ENCODE assay signal across 8 cellular contexts in genomic region chr19:45469132-45469834, GRCh38. TPM values are rescaled to one million over a fixed set of nuclear protein-coding genes. Genes with fewer than 3 reads are reported as not detected.
DNase-seq lines count a peak whose midpoint lies in the region; ATAC-seq and TF ChIP-seq lines count a peak whose summit lies in the region.

No MANE protein-coding gene starts in this region.

- peak overlapping the region; percentile 55 for H3K4me3 ChIP-seq in ectodermal cell (ENCODE audit: insufficient read depth, low read depth, low read length)

- peaks cover 70% of the 10 kb centered on the region for H3K27me3 ChIP-seq in ectodermal cell (ENCODE audit: control insufficient read depth, insufficient read depth, low read length, poor library complexity, severe bottlenecking)

- WGBS in ectodermal cell, 2 experiments, result 0% methylated on average over 60 of the region's 60 CpGs

- peak overlapping the region; percentile 99 for H3K4me3 Mint-ChIP-seq in CD14-positive monocyte
- peak overlapping the region; percentile 86 for H3K4me3 Mint-ChIP-seq in activated CD8-positive, alpha-beta T cell treated with anti-CD3 and anti-CD28 coated beads for 36 hours

- ATAC-seq in GM19452 (IDR thresholded peaks at IDR 0.05; ENCODE audit: unreplicated experiment), result peak; percentile 63
- ATAC-seq in activated CD8-positive, alpha-beta T cell treated with anti-CD3 and anti-CD28 coated beads for 36 hours, result peak; percentile 75

- H3K4me1 ChIP-seq in ectodermal cell (ENCODE audit: control insufficient read depth, insufficient read depth, low read length), result peaks cover 5% of the 10 kb centered on the region

- CTCF ChIA-PET in activated CD8-positive, alpha-beta T cell treated with anti-CD3 and anti-CD28 coated beads for 36 hours (lab: Charles Lee), result interaction anchor here (0.6 to 5.2 kb wide), 14 partner anchors 9 to 300 kb away, joined by 3 to 64 read pairs (median 4); partner anchors contain the start of gene SIX5

- H3K27me3 Mint-ChIP-seq in CD14-positive monocyte (ENCODE audit: low read depth in 3 of 3), result peaks cover 54 to 77% (median 75%) of the 10 kb centered on the region in 3 donors
- H3K27me3 Mint-ChIP-seq in activated CD8-positive, alpha-beta T cell treated with anti-CD3 and anti-CD28 coated beads for 36 hours, result peaks cover 5% of the 10 kb centered on the region

- H3K27ac ChIP-seq in ectodermal cell (ENCODE audit: insufficient read depth, low read depth, low read length, poor library complexity, severe bottlenecking), result peak overlapping the region; percentile 94

- POLR2A ChIA-PET in activated CD8-positive, alpha-beta T cell treated with anti-CD3 and anti-CD28 coated beads for 36 hours (lab: Charles Lee), result interaction anchor here (1.0 to 3.4 kb wide), 7 partner anchors 9 to 44 kb away, joined by 5 to 29 read pairs (median 12); no protein-coding TSS in a partner anchor

- H3K9me3 ChIP-seq in ectodermal cell (ENCODE audit: control insufficient read depth, low read length), result no peaks in the 10 kb centered on the region

- peak overlapping the region; percentile 72 to 97 (median 96) for H3K27ac Mint-ChIP-seq in CD14-positive monocyte
- H3K27ac Mint-ChIP-seq in activated CD8-positive, alpha-beta T cell treated with anti-CD3 and anti-CD28 coated beads for 36 hours, result peak overlapping the region; percentile 93

- no peaks in the 10 kb centered on the region for H3K36me3 ChIP-seq in ectodermal cell (ENCODE audit: control insufficient read depth, insufficient read depth, low read length)

- intact Hi-C loops in CD14-positive monocyte (cut with micrococcal nuclease), result no loop called here
- intact Hi-C loops in activated CD8-positive, alpha-beta T cell treated with anti-CD3 and anti-CD28 coated beads for 36 hours (cut with micrococcal nuclease), result no loop called here

- TF ChIP-seq CTCF in CD14-positive monocyte (IDR thresholded peaks at IDR 0.05), result no peak
- no peak for TF ChIP-seq CTCF in activated CD8-positive, alpha-beta T cell treated with anti-CD3 and anti-CD28 coated beads for 36 hours (IDR thresholded peaks at IDR 0.05)

- H3K4me1 Mint-ChIP-seq in CD14-positive monocyte, result peaks cover 45% of the 10 kb centered on the region
- peaks cover 34% of the 10 kb centered on the region for H3K4me1 Mint-ChIP-seq in activated CD8-positive, alpha-beta T cell treated with anti-CD3 and anti-CD28 coated beads for 36 hours (ENCODE audit: low read depth)

- DNase-seq in CD14-positive monocyte (ENCODE audit: low spot score) (peak; percentile 90), HK-2 (ENCODE audit: unreplicated experiment) (peak; percentile 91), NCI-H82 treated with DMSO at 0.1 percent for 48 hours (lab: John Stamatoyannopoulos, UW; ENCODE audit: unreplicated experiment) (peak; percentile 90), lung microvascular endothelial cell (ENCODE audit: low read depth in 2 of 2) (peak; percentile 93 to 95)
- DNase-seq in activated CD8-positive, alpha-beta T cell treated with anti-CD3 and anti-CD28 coated beads for 36 hours, result peak; percentile 96
- peak; percentile 84 to 87 (median 84) for DNase-seq in stimulated activated CD4-positive, alpha-beta T cell treated with anti-CD3 and anti-CD28 coated beads, TNF-alpha, amount 100 ng/mL, for 4 hours (ENCODE audit: low read depth in 3 of 3)

- peaks cover 40 to 49% of the 10 kb centered on the region in 2 donors for H3K36me3 Mint-ChIP-seq in CD14-positive monocyte
- peaks cover 17% of the 10 kb centered on the region for H3K36me3 Mint-ChIP-seq in activated CD8-positive, alpha-beta T cell treated with anti-CD3 and anti-CD28 coated beads for 36 hours (ENCODE audit: low read depth)

- H3K9me3 Mint-ChIP-seq in CD14-positive monocyte, result peaks cover 10 to 59% (median 35%) of the 10 kb centered on the region in 7 donors
- no peaks in the 10 kb centered on the region for H3K9me3 Mint-ChIP-seq in activated CD8-positive, alpha-beta T cell treated with anti-CD3 and anti-CD28 coated beads for 36 hours

RNA-seq across cellular contexts. Expression of gene FOSB, which starts 1.5 kb away (rescaled TPM):
- polyA plus RNA-seq in CD14-positive monocyte, result 10 to 100 TPM; 27.3 to 28.2 TPM
- total RNA-seq in activated CD8-positive, alpha-beta T cell treated with anti-CD3 and anti-CD28 coated beads for 36 hours, result 10 to 100 TPM; 70.0 to 71.2 TPM
- polyA plus RNA-seq in ectodermal cell (2013, experiment 1 of 4), result 5.4 TPM
- 4.4 TPM for polyA plus RNA-seq in ectodermal cell (2013, experiment 2 of 4)
- 2.6 TPM for polyA plus RNA-seq in ectodermal cell (2013, experiment 3 of 4)
- polyA plus RNA-seq in ectodermal cell (2013, experiment 4 of 4), result 3.3 TPM
- 0.65 and 23.4 TPM in 2 replicates for total RNA-seq in lung microvascular endothelial cell

RNA-seq across cellular contexts. Expression of gene RTN2, which starts 27.6 kb away (rescaled TPM):
- 1 to 10 TPM; 1.5 to 2.7 TPM for polyA plus RNA-seq in CD14-positive monocyte
- total RNA-seq in activated CD8-positive, alpha-beta T cell treated with anti-CD3 and anti-CD28 coated beads for 36 hours, result 1 to 10 TPM; 2.6 to 3.0 TPM
- polyA plus RNA-seq in ectodermal cell (2013, experiment 1 of 4), result 20.9 TPM
- polyA plus RNA-seq in ectodermal cell (2013, experiment 2 of 4), result 23.0 TPM
- 18.8 TPM for polyA plus RNA-seq in ectodermal cell (2013, experiment 3 of 4)
- polyA plus RNA-seq in ectodermal cell (2013, experiment 4 of 4), result 22.9 TPM
- 5.0 and 5.6 TPM in 2 replicates for total RNA-seq in lung microvascular endothelial cell

RNA-seq across cellular contexts. Expression of gene PPM1N, which starts 29.0 kb away (rescaled TPM):
- polyA plus RNA-seq in CD14-positive monocyte, result 1 to 10 TPM; 1.3 to 2.7 TPM
- total RNA-seq in activated CD8-positive, alpha-beta T cell treated with anti-CD3 and anti-CD28 coated beads for 36 hours, result 1 to 10 TPM; 3.7 to 4.2 TPM
- 3.1 TPM for polyA plus RNA-seq in ectodermal cell (2013, experiment 1 of 4)
- polyA plus RNA-seq in ectodermal cell (2013, experiment 2 of 4), result 5.4 TPM
- 4.1 TPM for polyA plus RNA-seq in ectodermal cell (2013, experiment 3 of 4)
- polyA plus RNA-seq in ectodermal cell (2013, experiment 4 of 4), result 4.9 TPM
- total RNA-seq in lung microvascular endothelial cell, result 1.3 TPM in 1 of 2 replicates, not detected in the other

RNA-seq across cellular contexts. Expression of gene VASP, which starts 38.0 kb away (rescaled TPM):
- 100 to 1,000 TPM; 132 to 144 TPM for polyA plus RNA-seq in CD14-positive monocyte
- 100 to 1,000 TPM; 152 to 153 TPM for total RNA-seq in activated CD8-positive, alpha-beta T cell treated with anti-CD3 and anti-CD28 coated beads for 36 hours
- 62.1 TPM for polyA plus RNA-seq in ectodermal cell (2013, experiment 1 of 4)
- 66.3 TPM for polyA plus RNA-seq in ectodermal cell (2013, experiment 2 of 4)
- 43.8 TPM for polyA plus RNA-seq in ectodermal cell (2013, experiment 3 of 4)
- 47.9 TPM for polyA plus RNA-seq in ectodermal cell (2013, experiment 4 of 4)
- 32.9 and 49.0 TPM in 2 replicates for total RNA-seq in lung microvascular endothelial cell

RNA-seq across cellular contexts. Expression of gene ERCC1, which starts 45.6 kb away (rescaled TPM):
- 10 to 100 TPM; 62.2 to 74.6 TPM for polyA plus RNA-seq in CD14-positive monocyte
- 10 to 100 TPM; 41.6 to 46.5 TPM for total RNA-seq in activated CD8-positive, alpha-beta T cell treated with anti-CD3 and anti-CD28 coated beads for 36 hours
- 100 TPM for polyA plus RNA-seq in ectodermal cell (2013, experiment 1 of 4)
- polyA plus RNA-seq in ectodermal cell (2013, experiment 2 of 4), result 96.3 TPM
- 66.1 TPM for polyA plus RNA-seq in ectodermal cell (2013, experiment 3 of 4)
- 76.0 TPM for polyA plus RNA-seq in ectodermal cell (2013, experiment 4 of 4)
- total RNA-seq in lung microvascular endothelial cell, result 49.0 and 51.2 TPM in 2 replicates

Comparison
In these comparisons a context has a peak if more than half of its experiments do, and no peak if none do; other contexts are left out.
1. Peak in every context shown above with its lines: DNase-seq, ATAC-seq, H3K4me3 ChIP-seq and H3K27ac ChIP-seq.